In the genomic region with DNA sequence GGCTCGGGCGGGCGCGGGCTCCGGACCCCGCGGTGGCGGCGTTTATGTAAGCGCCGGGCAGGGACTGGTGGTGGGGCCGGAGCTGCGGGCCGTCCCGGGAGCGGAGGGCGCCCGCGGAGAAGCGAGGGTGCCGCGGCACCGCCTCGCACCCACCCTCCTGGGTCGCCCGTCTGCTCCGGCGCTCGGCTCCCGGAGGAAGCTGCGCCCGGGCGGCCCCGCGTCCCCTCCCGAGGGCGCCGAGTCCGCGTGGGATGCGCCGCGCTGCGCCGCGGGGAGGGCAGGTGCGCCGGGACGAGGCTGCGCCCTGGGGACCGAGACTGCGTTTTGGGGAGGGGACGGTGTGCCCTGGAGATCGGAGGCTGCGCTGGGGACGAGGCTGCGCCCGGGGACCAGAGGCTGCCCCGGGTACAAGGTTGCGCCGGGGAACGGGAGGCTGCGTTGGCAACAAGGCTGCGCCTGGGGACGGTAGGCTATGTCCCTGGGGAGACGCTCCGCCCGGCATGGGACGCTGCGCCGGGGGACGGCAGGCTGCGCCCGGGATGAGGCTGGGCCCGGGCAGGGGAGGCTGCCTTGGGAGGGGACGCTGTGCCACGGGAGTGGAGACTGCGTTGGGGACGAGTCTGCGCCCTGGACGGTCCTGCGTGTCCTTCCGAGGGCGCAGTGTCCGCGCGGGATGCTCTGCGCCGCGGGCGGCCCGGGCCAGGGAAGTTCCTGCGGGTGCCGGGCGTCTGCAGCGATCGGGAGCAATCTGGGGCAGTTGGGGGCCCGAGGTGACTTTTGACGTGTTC, we compare ENCODE assay signal across 8 cellular contexts. TPM values are rescaled to one million over a fixed set of nuclear protein-coding genes. Genes with fewer than 3 reads are reported as not detected.
DNase-seq lines count a peak whose midpoint lies in the region; ATAC-seq lines count a peak whose summit lies in the region.

No MANE protein-coding gene starts in this region.

- H3K36me3 ChIP-seq in SJCRH30: no peaks in the 10 kb centered on the region

- H3K4me3 Mint-ChIP-seq in central memory CD8-positive, alpha-beta T cell: peak overlapping the region; percentile 76
- peak overlapping the region; percentile 70 for H3K4me3 Mint-ChIP-seq in stimulated activated effector memory CD8-positive, alpha-beta T cell treated with anti-CD3 and anti-CD28 coated beads, Interleukin-12 subunit alpha, Interleukin-12 subunit beta, amount 100 ng/mL, for 72 hours

- H3K4me1 Mint-ChIP-seq in central memory CD8-positive, alpha-beta T cell: peaks cover 45% of the 10 kb centered on the region
- H3K4me1 Mint-ChIP-seq in stimulated activated effector memory CD8-positive, alpha-beta T cell treated with anti-CD3 and anti-CD28 coated beads, Interleukin-12 subunit alpha, Interleukin-12 subunit beta, amount 100 ng/mL, for 72 hours: peaks cover 47% of the 10 kb centered on the region

- DNase-seq in EH (ENCODE audit: low read depth) (peak; percentile 47), SJCRH30 (peak; percentile 37 to 46), left lobe of liver (ENCODE audit: low spot score) (no peak), NK-92 (lab: John Stamatoyannopoulos, UW; ENCODE audit: unreplicated experiment) (no peak), NCI-H2196 treated with DMSO at 0.1 percent for 48 hours (lab: John Stamatoyannopoulos, UW; ENCODE audit: unreplicated experiment) (no peak)
- no peak for DNase-seq in central memory CD8-positive, alpha-beta T cell (ENCODE audit: low spot score in 2 of 2)
- peak; percentile 35 to 73 for DNase-seq in stimulated activated effector memory CD8-positive, alpha-beta T cell treated with anti-CD3 and anti-CD28 coated beads, Interleukin-12 subunit alpha, Interleukin-12 subunit beta, amount 100 ng/mL, for 72 hours (ENCODE audit: low spot score in 2 of 2)

- ATAC-seq in HG02798 (IDR thresholded peaks at IDR 0.05; ENCODE audit: poor library complexity, unreplicated experiment): peak; percentile 3
- ATAC-seq in central memory CD8-positive, alpha-beta T cell (replicated peaks; ENCODE audit: extremely low read depth, poor library complexity, severe bottlenecking): no peak
- peak; percentile 52 for ATAC-seq in left lobe of liver
- ATAC-seq in stimulated activated effector memory CD8-positive, alpha-beta T cell treated with anti-CD3 and anti-CD28 coated beads, Interleukin-12 subunit alpha, Interleukin-12 subunit beta, amount 100 ng/mL, for 72 hours: peak; percentile 5

- no peak overlapping the region for H3K27ac ChIP-seq in SJCRH30

- H3K4me1 ChIP-seq in SJCRH30: peaks cover 13% of the 10 kb centered on the region

- H3K27ac Mint-ChIP-seq in central memory CD8-positive, alpha-beta T cell (ENCODE audit: low read depth): no peak overlapping the region
- peak overlapping the region; percentile 32 for H3K27ac Mint-ChIP-seq in stimulated activated effector memory CD8-positive, alpha-beta T cell treated with anti-CD3 and anti-CD28 coated beads, Interleukin-12 subunit alpha, Interleukin-12 subunit beta, amount 100 ng/mL, for 72 hours

- H3K27me3 Mint-ChIP-seq in central memory CD8-positive, alpha-beta T cell: no peaks in the 10 kb centered on the region

- peak overlapping the region; percentile 95 for H3K4me3 ChIP-seq in SJCRH30

- H3K9me3 ChIP-seq in SJCRH30 (replicated peaks): no peaks in the 10 kb centered on the region

- no peaks in the 10 kb centered on the region for H3K9me3 Mint-ChIP-seq in central memory CD8-positive, alpha-beta T cell
- no peaks in the 10 kb centered on the region for H3K9me3 Mint-ChIP-seq in stimulated activated effector memory CD8-positive, alpha-beta T cell treated with anti-CD3 and anti-CD28 coated beads, Interleukin-12 subunit alpha, Interleukin-12 subunit beta, amount 100 ng/mL, for 72 hours

- peaks cover 11% of the 10 kb centered on the region for H3K36me3 Mint-ChIP-seq in central memory CD8-positive, alpha-beta T cell (ENCODE audit: insufficient read depth)
- peaks cover 20% of the 10 kb centered on the region for H3K36me3 Mint-ChIP-seq in stimulated activated effector memory CD8-positive, alpha-beta T cell treated with anti-CD3 and anti-CD28 coated beads, Interleukin-12 subunit alpha, Interleukin-12 subunit beta, amount 100 ng/mL, for 72 hours

- no peaks in the 10 kb centered on the region for H3K27me3 ChIP-seq in SJCRH30

RNA-seq across cellular contexts. Expression of a gene that starts 0.6 kb away (rescaled TPM):
- total RNA-seq in SJCRH30 (2014; rRNA removed; shearing (Covaris generic)): 7.8 and 8.4 TPM in 2 replicates
- 9.8 TPM for total RNA-seq in left lobe of liver

Comparison
In these comparisons a context has a peak if more than half of its experiments do, and no peak if none do; other contexts are left out.
1. DNase-seq: peak in EH (single experiment), SJCRH30 (2 of 2) and stimulated activated effector memory CD8-positive, alpha-beta T cell treated with anti-CD3 and anti-CD28 coated beads, Interleukin-12 subunit alpha, Interleukin-12 subunit beta, amount 100 ng/mL, for 72 hours (2 of 2); none in central memory CD8-positive, alpha-beta T cell (0 of 2), left lobe of liver (single experiment), NK-92 (single experiment) and NCI-H2196 treated with DMSO at 0.1 percent for 48 hours (single experiment).